21 cellular contexts compared by ENCODE assay signal in genomic region chr2:176170606-176171005, GRCh38. TPM values are rescaled to one million over a fixed set of nuclear protein-coding genes. Genes with fewer than 3 reads are reported as not detected.
"Had no signal": no experiment of that assay in that cellular context is flagged by ENCODE, and none has a peak within 500 bp of the region (broad histone marks: within the 10 kb centered on the region; RNA-seq: fewer than 3 reads in every experiment).

No MANE protein-coding gene starts in this region.

- H3K9me3 Mint-ChIP-seq: activated CD4-positive, alpha-beta memory T cell treated with anti-CD3 and anti-CD28 coated beads for 36 hours; activated naive CD4-positive, alpha-beta T cell treated with anti-CD3 and anti-CD28 coated beads for 36 hours; activated naive CD8-positive, alpha-beta T cell treated with anti-CD3 and anti-CD28 coated beads, Interleukin-2, amount 50 U/mL, for 24 hours; activated T-helper 2 cell treated with anti-CD3 and anti-CD28 coated beads, Interferon-gamma antibody, Interleukin-2, Interleukin-4, amounts not matched to agents 10 μg/mL and 5 μg/mL and 100 μg/mL, durations not matched to agents 14 hours and 24 hours and 36 hours had no signal

- H3K4me3 ChIP-seq: left ventricle myocardium inferior, skin epidermis, tibial artery had no signal

- FAIRE-seq: bronchial epithelial cell, frontal cortex, islet of Langerhans had no signal

- H3K27ac Mint-ChIP-seq: activated CD4-positive, alpha-beta memory T cell treated with anti-CD3 and anti-CD28 coated beads for 36 hours; activated CD4-positive, alpha-beta T cell treated with anti-CD3 and anti-CD28 coated beads for 36 hours; activated CD8-positive, alpha-beta memory T cell treated with anti-CD3 and anti-CD28 coated beads, Interleukin-2, amount 10 ng/mL, durations not matched to agents 7 days and 5 days; activated naive CD4-positive, alpha-beta T cell treated with anti-CD3 and anti-CD28 coated beads for 36 hours; activated naive CD8-positive, alpha-beta T cell treated with anti-CD3 and anti-CD28 coated beads, Interleukin-2, amount 50 U/mL, for 24 hours; activated T-helper 2 cell treated with anti-CD3 and anti-CD28 coated beads, Interferon-gamma antibody, Interleukin-2, Interleukin-4, amounts not matched to agents 10 μg/mL and 5 μg/mL and 100 μg/mL, durations not matched to agents 14 hours and 24 hours and 36 hours; T-helper 17 cell had no signal

- H3K9me3 ChIP-seq: heart right ventricle, left ventricle myocardium inferior, tibial artery had no signal

- ATAC-seq: activated CD4-positive, alpha-beta T cell treated with anti-CD3 and anti-CD28 coated beads for 36 hours; activated CD8-positive, alpha-beta memory T cell treated with anti-CD3 and anti-CD28 coated beads, Interleukin-2, amount 10 ng/mL, durations not matched to agents 7 days and 5 days; activated naive CD8-positive, alpha-beta T cell treated with anti-CD3 and anti-CD28 coated beads, Interleukin-2, amount 50 U/mL, for 24 hours; heart right ventricle; naive thymus-derived CD8-positive, alpha-beta T cell; T-helper 17 cell had no signal

- H3K36me3 Mint-ChIP-seq: activated CD8-positive, alpha-beta memory T cell treated with anti-CD3 and anti-CD28 coated beads, Interleukin-2, amount 10 ng/mL, durations not matched to agents 7 days and 5 days had no signal

- DNase-seq: activated CD4-positive, alpha-beta memory T cell treated with anti-CD3 and anti-CD28 coated beads for 36 hours; activated CD4-positive, alpha-beta T cell treated with anti-CD3 and anti-CD28 coated beads for 36 hours; activated CD8-positive, alpha-beta memory T cell treated with anti-CD3 and anti-CD28 coated beads, Interleukin-2, amount 10 ng/mL, durations not matched to agents 7 days and 5 days; activated naive CD4-positive, alpha-beta T cell treated with anti-CD3 and anti-CD28 coated beads for 36 hours; activated naive CD8-positive, alpha-beta T cell treated with anti-CD3 and anti-CD28 coated beads, Interleukin-2, amount 50 U/mL, for 24 hours; activated T-cell treated with anti-CD3 and anti-CD28 coated beads, Interleukin-2, amount 50 U/mL, for 1 hour; aorta; heart right ventricle; left ventricle myocardium inferior; naive thymus-derived CD8-positive, alpha-beta T cell; stimulated activated CD4-positive, alpha-beta T cell treated with anti-CD3 and anti-CD28 coated beads, Interleukin-15, amount 100 ng/mL, for 24 hours; stimulated activated CD4-positive, alpha-beta T cell treated with anti-CD3 and anti-CD28 coated beads, Interleukin-4, amount 100 ng/mL, for 24 hours; stimulated activated naive CD4-positive, alpha-beta T cell; T-helper 17 cell; tibial artery had no signal

- H3K36me3 ChIP-seq: heart right ventricle, left ventricle myocardium inferior, tibial artery had no signal

- H3K4me3 Mint-ChIP-seq: activated CD4-positive, alpha-beta memory T cell treated with anti-CD3 and anti-CD28 coated beads for 36 hours; activated CD4-positive, alpha-beta T cell treated with anti-CD3 and anti-CD28 coated beads for 36 hours; activated CD8-positive, alpha-beta memory T cell treated with anti-CD3 and anti-CD28 coated beads, Interleukin-2, amount 10 ng/mL, durations not matched to agents 7 days and 5 days; activated naive CD4-positive, alpha-beta T cell treated with anti-CD3 and anti-CD28 coated beads for 36 hours; activated naive CD8-positive, alpha-beta T cell treated with anti-CD3 and anti-CD28 coated beads, Interleukin-2, amount 50 U/mL, for 24 hours; naive thymus-derived CD8-positive, alpha-beta T cell; T-helper 17 cell had no signal

- H3K27ac ChIP-seq: heart right ventricle, left ventricle myocardium inferior, skin epidermis, tibial artery had no signal

RNA-seq across cellular contexts. Expression of gene HOXD3, which starts 13.5 kb away (rescaled TPM):
- total RNA-seq: activated CD4-positive, alpha-beta memory T cell treated with anti-CD3 and anti-CD28 coated beads for 36 hours; activated CD4-positive, alpha-beta T cell treated with anti-CD3 and anti-CD28 coated beads for 36 hours; activated CD8-positive, alpha-beta memory T cell treated with anti-CD3 and anti-CD28 coated beads, Interleukin-2, amount 10 ng/mL, durations not matched to agents 7 days and 5 days; activated naive CD4-positive, alpha-beta T cell treated with anti-CD3 and anti-CD28 coated beads for 36 hours; activated T-helper 2 cell treated with anti-CD3 and anti-CD28 coated beads, Interferon-gamma antibody, Interleukin-2, Interleukin-4, amounts not matched to agents 10 μg/mL and 5 μg/mL and 100 μg/mL, durations not matched to agents 14 hours and 24 hours and 36 hours; bronchial epithelial cell; chondrocyte; frontal cortex; left ventricle myocardium inferior; naive thymus-derived CD8-positive, alpha-beta T cell; T-helper 17 cell had no signal

RNA-seq across cellular contexts. Expression of gene HOXD1, which starts 17.9 kb away (rescaled TPM):
- total RNA-seq: activated CD4-positive, alpha-beta memory T cell treated with anti-CD3 and anti-CD28 coated beads for 36 hours; activated CD4-positive, alpha-beta T cell treated with anti-CD3 and anti-CD28 coated beads for 36 hours; activated CD8-positive, alpha-beta memory T cell treated with anti-CD3 and anti-CD28 coated beads, Interleukin-2, amount 10 ng/mL, durations not matched to agents 7 days and 5 days; activated naive CD4-positive, alpha-beta T cell treated with anti-CD3 and anti-CD28 coated beads for 36 hours; activated T-helper 2 cell treated with anti-CD3 and anti-CD28 coated beads, Interferon-gamma antibody, Interleukin-2, Interleukin-4, amounts not matched to agents 10 μg/mL and 5 μg/mL and 100 μg/mL, durations not matched to agents 14 hours and 24 hours and 36 hours; bronchial epithelial cell; chondrocyte; frontal cortex; left ventricle myocardium inferior; naive thymus-derived CD8-positive, alpha-beta T cell; T-helper 17 cell had no signal

RNA-seq across cellular contexts. Expression of gene HOXD4, which starts 19.3 kb away (rescaled TPM):
- total RNA-seq: activated CD4-positive, alpha-beta memory T cell treated with anti-CD3 and anti-CD28 coated beads for 36 hours; activated CD4-positive, alpha-beta T cell treated with anti-CD3 and anti-CD28 coated beads for 36 hours; activated CD8-positive, alpha-beta memory T cell treated with anti-CD3 and anti-CD28 coated beads, Interleukin-2, amount 10 ng/mL, durations not matched to agents 7 days and 5 days; activated naive CD4-positive, alpha-beta T cell treated with anti-CD3 and anti-CD28 coated beads for 36 hours; activated T-helper 2 cell treated with anti-CD3 and anti-CD28 coated beads, Interferon-gamma antibody, Interleukin-2, Interleukin-4, amounts not matched to agents 10 μg/mL and 5 μg/mL and 100 μg/mL, durations not matched to agents 14 hours and 24 hours and 36 hours; bronchial epithelial cell; chondrocyte; frontal cortex; left ventricle myocardium inferior; naive thymus-derived CD8-positive, alpha-beta T cell; T-helper 17 cell had no signal

RNA-seq across cellular contexts. Expression of gene HOXD8, which starts 41.1 kb away (rescaled TPM):
- total RNA-seq: activated CD4-positive, alpha-beta memory T cell treated with anti-CD3 and anti-CD28 coated beads for 36 hours; activated CD4-positive, alpha-beta T cell treated with anti-CD3 and anti-CD28 coated beads for 36 hours; activated CD8-positive, alpha-beta memory T cell treated with anti-CD3 and anti-CD28 coated beads, Interleukin-2, amount 10 ng/mL, durations not matched to agents 7 days and 5 days; activated naive CD4-positive, alpha-beta T cell treated with anti-CD3 and anti-CD28 coated beads for 36 hours; activated T-helper 2 cell treated with anti-CD3 and anti-CD28 coated beads, Interferon-gamma antibody, Interleukin-2, Interleukin-4, amounts not matched to agents 10 μg/mL and 5 μg/mL and 100 μg/mL, durations not matched to agents 14 hours and 24 hours and 36 hours; bronchial epithelial cell; chondrocyte; frontal cortex; naive thymus-derived CD8-positive, alpha-beta T cell; T-helper 17 cell had no signal

RNA-seq across cellular contexts. Expression of gene HOXD9, which starts 48.1 kb away (rescaled TPM):
- total RNA-seq: activated CD4-positive, alpha-beta memory T cell treated with anti-CD3 and anti-CD28 coated beads for 36 hours; activated CD4-positive, alpha-beta T cell treated with anti-CD3 and anti-CD28 coated beads for 36 hours; activated CD8-positive, alpha-beta memory T cell treated with anti-CD3 and anti-CD28 coated beads, Interleukin-2, amount 10 ng/mL, durations not matched to agents 7 days and 5 days; activated naive CD4-positive, alpha-beta T cell treated with anti-CD3 and anti-CD28 coated beads for 36 hours; activated T-helper 2 cell treated with anti-CD3 and anti-CD28 coated beads, Interferon-gamma antibody, Interleukin-2, Interleukin-4, amounts not matched to agents 10 μg/mL and 5 μg/mL and 100 μg/mL, durations not matched to agents 14 hours and 24 hours and 36 hours; bronchial epithelial cell; chondrocyte; frontal cortex; naive thymus-derived CD8-positive, alpha-beta T cell; T-helper 17 cell had no signal
